In genomic region chr2:160493227-160494028, GRCh38 we compare ENCODE assay signal across 8 cellular contexts. TPM values are rescaled to one million over a fixed set of nuclear protein-coding genes. Genes with fewer than 3 reads are reported as not detected.
DNase-seq lines count a peak whose midpoint lies in the region; ATAC-seq, FAIRE-seq and TF ChIP-seq lines count a peak whose summit lies in the region.

RBMS1 (minus strand) TSS chr2:160493807; CDS start chr2:160493363, 444 bp downstream.

- peak within 1 kb of the TSS; percentile 86 for H3K9ac ChIP-seq in kidney (ENCODE audit: low read length in 2 of 2)

- no peak for TF ChIP-seq CTCF in WTC11 (IDR thresholded peaks at IDR 0.05)
- no peak for TF ChIP-seq CTCF in kidney (IDR thresholded peaks at IDR 0.05; ENCODE audit: borderline replicate concordance, extremely low read depth, insufficient read depth)

- no peaks in the 10 kb centered on the region for H3K36me3 Mint-ChIP-seq in WTC11
- H3K36me3 Mint-ChIP-seq in central memory CD8-positive, alpha-beta T cell (ENCODE audit: insufficient read depth), result peaks cover 4% of the 10 kb centered on the region

- H3K4me1 ChIP-seq in kidney (ENCODE audit: control insufficient read depth in 1 of 2, insufficient read depth in 1 of 2, low read depth in 1 of 2, low read length in 2 of 2), result peaks cover 0 to 5% of the 10 kb centered on the region in 2 donors

- H3K27ac Mint-ChIP-seq in WTC11, result peak within 1 kb of the TSS; percentile 35; the same call in 1 of the 2 replicates
- H3K27ac Mint-ChIP-seq in central memory CD8-positive, alpha-beta T cell (ENCODE audit: low read depth), result peak within 1 kb of the TSS; percentile 74

- ATAC-seq in GM19372 (IDR thresholded peaks at IDR 0.05; ENCODE audit: low read depth, unreplicated experiment), result peak; percentile 36
- peak; percentile 62 for ATAC-seq in WTC11
- ATAC-seq in central memory CD8-positive, alpha-beta T cell (replicated peaks; ENCODE audit: extremely low read depth, poor library complexity, severe bottlenecking), result peak; percentile 64
- no peak for ATAC-seq in HG03280 (IDR thresholded peaks at IDR 0.05; ENCODE audit: unreplicated experiment)

- CTCF ChIA-PET in WTC11 (lab: Charles Lee), result no interaction called here

- H3K4me3 ChIP-seq in kidney (ENCODE audit: low read length in 2 of 2), result peak within 1 kb of the TSS; percentile 84 to 92

- peak within 1 kb of the TSS; percentile 91 to 96 for H3K27ac ChIP-seq in kidney (ENCODE audit: low read depth in 2 of 2, low read length in 2 of 2)

- H3K4me1 Mint-ChIP-seq in WTC11, result peaks cover 37% of the 10 kb centered on the region
- H3K4me1 Mint-ChIP-seq in central memory CD8-positive, alpha-beta T cell, result peaks cover 11% of the 10 kb centered on the region

- H3K27me3 Mint-ChIP-seq in WTC11 (ENCODE audit: low read depth), result no peaks in the 10 kb centered on the region
- no peaks in the 10 kb centered on the region for H3K27me3 Mint-ChIP-seq in central memory CD8-positive, alpha-beta T cell

- POLR2A ChIA-PET in WTC11 (lab: Charles Lee), result no interaction called here

- H3K4me3 Mint-ChIP-seq in WTC11, result peak within 1 kb of the TSS; percentile 89
- H3K4me3 Mint-ChIP-seq in central memory CD8-positive, alpha-beta T cell, result peak within 1 kb of the TSS; percentile 94

- no peak for FAIRE-seq in kidney (lab: Jason Lieb, UNC)

- no peaks in the 10 kb centered on the region for H3K36me3 ChIP-seq in kidney (ENCODE audit: control insufficient read depth in 1 of 2, insufficient read depth in 2 of 2, low read length in 2 of 2)

- no peaks in the 10 kb centered on the region for H3K9me3 Mint-ChIP-seq in WTC11
- no peaks in the 10 kb centered on the region for H3K9me3 Mint-ChIP-seq in central memory CD8-positive, alpha-beta T cell

- intact Hi-C loops in kidney (cut with DNase I), result no loop called here

- H3K9me3 ChIP-seq in kidney (ENCODE audit: control insufficient read depth in 1 of 2, low read length in 2 of 2), result no peaks in the 10 kb centered on the region

- DNase-seq in NCI-H1092 (lab: John Stamatoyannopoulos, UW), result peak; percentile 33
- peak; percentile 73 for DNase-seq in WTC11 (ENCODE audit: low spot score)
- DNase-seq in central memory CD8-positive, alpha-beta T cell (ENCODE audit: low spot score in 2 of 2), result peak; percentile 17 to 21
- DNase-seq in kidney, result peak; percentile 87
- DNase-seq in stimulated activated CD4-positive, alpha-beta T cell treated with anti-CD3 and anti-CD28 coated beads, Interleukin-15, amount 100 ng/mL, for 24 hours, result peak; percentile 72
- no peak for DNase-seq in pons (ENCODE audit: low spot score)

TF ChIP-seq in WTC11, 78 proteins besides CTCF, POLR2A, EP300 and RAD21:
- TF ChIP-seq ZNF423 (CRISPR knock-in tag; IDR thresholded peaks at IDR 0.05) (no peak), CREM (CRISPR knock-in tag; IDR thresholded peaks at IDR 0.05) (no peak), ZNF263 (CRISPR knock-in tag; IDR thresholded peaks at IDR 0.05; ENCODE audit: low read depth) (peak; percentile 99), USF2 (CRISPR knock-in tag; IDR thresholded peaks at IDR 0.05) (0 out of 2 replicates have a peak, but pooled peaks have one; percentile 14), ELF4 (CRISPR knock-in tag; IDR thresholded peaks at IDR 0.05; ENCODE audit: low read depth) (peak; percentile 69; the same call in 1 of the 2 replicates), GABPB1 (CRISPR knock-in tag; IDR thresholded peaks at IDR 0.05) (peak; percentile 37; the same call in 1 of the 2 replicates), NFE2L1 (CRISPR knock-in tag; IDR thresholded peaks at IDR 0.05) (0 out of 2 replicates have a peak, but pooled peaks have one; percentile 30), IRF2 (CRISPR knock-in tag; IDR thresholded peaks at IDR 0.05; ENCODE audit: borderline replicate concordance, low read depth) (no peak), HMGXB4 (CRISPR knock-in tag; IDR thresholded peaks at IDR 0.05) (peak; percentile 53), ZBTB43 (CRISPR knock-in tag; IDR thresholded peaks at IDR 0.05) (no peak), MYBL2 (CRISPR knock-in tag; IDR thresholded peaks at IDR 0.05) (0 out of 2 replicates have a peak, but pooled peaks have one; percentile 42), SP1 (CRISPR knock-in tag; conservative IDR thresholded peaks at IDR 0.05) (peak; percentile 45; the same call in 1 of the 2 replicates), FOXK1 (CRISPR knock-in tag; IDR thresholded peaks at IDR 0.05) (0 out of 2 replicates have a peak, but pooled peaks have one; percentile 16), FOXP1 (CRISPR knock-in tag; IDR thresholded peaks at IDR 0.05; ENCODE audit: borderline replicate concordance) (0 out of 2 replicates have a peak, but pooled peaks have one; percentile 34), ZNF281 (CRISPR knock-in tag; IDR thresholded peaks at IDR 0.05) (peak; percentile 61; the same call in 1 of the 2 replicates)

RNA-seq across cellular contexts. Expression of gene RBMS1, which starts in this region (rescaled TPM):
- total RNA-seq in WTC11 (2021), result 53.1 to 56.3 TPM (median 54.3 TPM) in 3 replicates
- 94.8 TPM for total RNA-seq in kidney
- 25.6 TPM for polyA plus RNA-seq in kidney (ENCODE audit: insufficient read depth, low read depth, low replicate concordance)
